8 cellular contexts compared by ENCODE assay signal in the genomic region with DNA sequence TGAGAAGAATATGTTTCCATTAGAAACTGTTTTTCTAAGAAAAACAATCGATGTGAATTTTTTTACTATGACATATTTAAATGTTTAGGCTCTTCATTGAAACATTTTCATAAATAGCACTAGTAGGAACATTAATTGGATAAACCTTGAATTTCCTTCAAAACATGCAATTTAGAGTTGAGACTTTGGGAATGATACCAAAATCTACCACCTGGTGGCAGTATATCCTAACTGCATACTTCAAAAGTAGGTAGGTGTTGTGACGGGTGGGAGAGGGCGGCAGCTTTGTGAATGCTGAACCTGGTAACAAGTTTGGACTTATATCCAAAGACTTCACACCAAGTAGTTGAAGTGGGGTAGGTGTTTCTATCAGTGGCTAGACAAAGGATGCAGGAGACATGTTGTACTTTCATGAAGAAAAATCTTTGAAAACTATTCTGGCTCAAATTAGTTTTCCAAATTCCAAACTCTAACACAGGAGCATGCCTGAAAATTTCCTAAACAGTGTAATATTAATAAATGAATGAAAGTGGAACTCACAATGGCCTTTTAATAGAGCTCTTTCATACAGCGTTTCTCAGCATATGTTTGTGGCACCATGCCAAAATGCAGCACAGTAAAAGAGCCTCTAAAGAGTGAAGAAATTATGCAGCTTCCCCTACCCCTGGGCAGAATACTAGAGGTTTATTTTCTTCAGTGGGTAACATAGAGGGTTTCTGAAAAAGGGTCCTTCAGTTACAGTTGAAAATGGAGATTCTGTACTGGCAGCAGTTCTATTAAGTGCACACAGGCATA.
DNase-seq lines count a peak whose midpoint lies in the region; ATAC-seq, FAIRE-seq and TF ChIP-seq lines count a peak whose summit lies in the region.

No MANE protein-coding gene starts in this region.

- CTCF ChIA-PET in SK-N-SH (lab: Yijun Ruan, JAX) = interaction anchor here (0.7 to 2.2 kb wide), 18 partner anchors 9 to 1056 kb away, joined by 3 to 23 read pairs (median 4); no protein-coding TSS in a partner anchor

- H3K4me2 ChIP-seq in SK-N-SH = no peak overlapping the region

- DNase-seq in SK-N-SH (peak; percentile 44), RPMI8226 (peak; percentile 76), bronchial epithelial cell (ENCODE audit: low read depth) (peak; percentile 57), left lung (no peak)
- DNase-seq in stimulated activated naive CD8-positive, alpha-beta T cell treated with anti-CD3 and anti-CD28 coated beads, Interleukin-15, Interleukin-2, amounts not matched to agents 100 U/mL and 50 U/mL, for 24 hours = peak; percentile 18

- no peaks in the 10 kb centered on the region for H3K9me2 ChIP-seq in SK-N-SH

- no peak overlapping the region for H3K9ac ChIP-seq in SK-N-SH

- TF ChIP-seq RAD21 in SK-N-SH (IDR thresholded peaks at IDR 0.05; ENCODE audit: low read length) (peak; percentile 77), Ishikawa (IDR thresholded peaks at IDR 0.05; ENCODE audit: low read depth) (peak; percentile 87)

- no peaks in the 10 kb centered on the region for H3K79me2 ChIP-seq in SK-N-SH (ENCODE audit: insufficient read depth)

- no peak for FAIRE-seq in bronchial epithelial cell (lab: Jason Lieb, UNC)

- H3K4me3 ChIP-seq in SK-N-SH (ENCODE audit: low read depth in 2 of 2, low read length in 1 of 2) = peak overlapping the region in 1 of 2 experiments; percentile 9; a peak in 1 of 4 replicates
- H3K4me3 ChIP-seq in bronchial epithelial cell (ENCODE audit: low read depth, low read length) = no peak overlapping the region
- no peak overlapping the region for H3K4me3 ChIP-seq in left lung

- H3K36me3 ChIP-seq in SK-N-SH (replicated peaks in 1 of 2; ENCODE audit: control insufficient read depth in 1 of 2, insufficient read depth in 2 of 2, low read length in 1 of 2) = no peaks in the 10 kb centered on the region
- no peaks in the 10 kb centered on the region for H3K36me3 ChIP-seq in bronchial epithelial cell (ENCODE audit: control insufficient read depth, insufficient read depth, low read length)
- no peaks in the 10 kb centered on the region for H3K36me3 ChIP-seq in left lung

- TF ChIP-seq CTCF in SK-N-SH (IDR thresholded peaks at IDR 0.05) (peak; percentile 95), bronchial epithelial cell (IDR thresholded peaks at IDR 0.05; ENCODE audit: insufficient read depth, low read length, severe bottlenecking) (peak; percentile 62), left lung (IDR thresholded peaks at IDR 0.05) (peak; percentile 63 to 73)

- TF ChIP-seq EP300 in SK-N-SH (IDR thresholded peaks at IDR 0.05; ENCODE audit: borderline replicate concordance in 1 of 2, low read depth in 1 of 2, low read length in 1 of 2) = no peak
- TF ChIP-seq EP300 in Ishikawa (IDR thresholded peaks at IDR 0.05; ENCODE audit: borderline replicate concordance) = no peak

- intact Hi-C loops in left lung (cut with DNase I) = no loop called here

- no peak overlapping the region for H3K27ac ChIP-seq in SK-N-SH (ENCODE audit: low read depth in 2 of 2, low read length in 1 of 2)
- H3K27ac ChIP-seq in left lung = no peak overlapping the region

- ATAC-seq in SK-N-SH treated with all-trans-retinoic acid at 6 μM for 48 hours (no peak), GM21619 (IDR thresholded peaks at IDR 0.05; ENCODE audit: unreplicated experiment) (peak; percentile 93), left lung (peak; percentile 84)
- no peak for ATAC-seq in stimulated activated naive CD8-positive, alpha-beta T cell treated with anti-CD3 and anti-CD28 coated beads, Interleukin-15, Interleukin-2, amounts not matched to agents 100 U/mL and 50 U/mL, for 24 hours

- H3K9me3 ChIP-seq in SK-N-SH (no peaks in the 10 kb centered on the region; the same call in 1 of the 2 replicates), left lung (no peaks in the 10 kb centered on the region)

- no peak overlapping the region for H2AFZ ChIP-seq in SK-N-SH (ENCODE audit: low read depth)

- H3K27me3 ChIP-seq in SK-N-SH (ENCODE audit: insufficient read depth) (no peaks in the 10 kb centered on the region), bronchial epithelial cell (ENCODE audit: control insufficient read depth, insufficient read depth, low read length) (no peaks in the 10 kb centered on the region), left lung (no peaks in the 10 kb centered on the region)

- POLR2A ChIA-PET in SK-N-SH (lab: Yijun Ruan, JAX) = no interaction called here

- H4K20me1 ChIP-seq in SK-N-SH (ENCODE audit: insufficient read depth) = no peaks in the 10 kb centered on the region

- WGBS in SK-N-SH (ENCODE audit: low lambda C conversion rate) = 0% methylated on average over 4 of the region's 4 CpGs

- H3F3A ChIP-seq in SK-N-SH (replicated peaks; ENCODE audit: insufficient read depth) = no peaks in the 10 kb centered on the region

- H3K4me1 ChIP-seq in SK-N-SH (ENCODE audit: control insufficient read depth in 1 of 2, insufficient read depth in 2 of 2, low read depth in 1 of 2, low read length in 1 of 2) (no peaks in the 10 kb centered on the region), left lung (no peaks in the 10 kb centered on the region)

TF ChIP-seq in SK-N-SH, 30 proteins besides CTCF, POLR2A, EP300 and RAD21:
- no peak for TF ChIP-seq MEF2A (IDR thresholded peaks at IDR 0.05; ENCODE audit: borderline replicate concordance, low read depth)
- TF ChIP-seq TCF12 (IDR thresholded peaks at IDR 0.05) = no peak
- no peak for TF ChIP-seq SIN3A (IDR thresholded peaks at IDR 0.05; ENCODE audit: borderline replicate concordance, low read depth, low read length)
- no peak for TF ChIP-seq ELF1 (IDR thresholded peaks at IDR 0.05)
- no peak for TF ChIP-seq TAF1 (IDR thresholded peaks at IDR 0.05; ENCODE audit: borderline replicate concordance, low read depth, low read length)
- no peak for TF ChIP-seq RFX5 (IDR thresholded peaks at IDR 0.05; ENCODE audit: low read length)
- no peak for TF ChIP-seq NFIC (IDR thresholded peaks at IDR 0.05; ENCODE audit: borderline replicate concordance)
- TF ChIP-seq SMC3 (IDR thresholded peaks at IDR 0.05; ENCODE audit: low read depth, low read length) = peak; percentile 49; the same call in 1 of the 2 replicates
TF ChIP-seq in SK-N-SH: peak in this region for 1.

TF ChIP-seq in SK-N-SH treated with all-trans-retinoic acid at 6 μM for 48 hours, 23 proteins besides CTCF, POLR2A, EP300 and RAD21 (continues in another document):
- no peak for TF ChIP-seq PATZ1 (CRISPR knock-in tag; IDR thresholded peaks at IDR 0.05; ENCODE audit: borderline replicate concordance)
- TF ChIP-seq CREB5 (CRISPR knock-in tag; IDR thresholded peaks at IDR 0.05; ENCODE audit: low read depth) = no peak
- TF ChIP-seq ZFP30 (CRISPR knock-in tag; IDR thresholded peaks at IDR 0.05) = no peak

TF ChIP-seq in Ishikawa, 13 proteins besides CTCF, POLR2A, EP300 and RAD21:
- TF ChIP-seq EGR1 (IDR thresholded peaks at IDR 0.05) (no peak), NFIC (IDR thresholded peaks at IDR 0.05) (0 out of 2 replicates have a peak, but pooled peaks have one; percentile 20), REST (IDR thresholded peaks at IDR 0.05; ENCODE audit: low read depth) (no peak)

Comparison
In these comparisons a context has a peak if more than half of its experiments do, and no peak if none do; other contexts are left out.
1. DNase-seq: peak in SK-N-SH (single experiment), RPMI8226 (single experiment), bronchial epithelial cell (single experiment) and stimulated activated naive CD8-positive, alpha-beta T cell treated with anti-CD3 and anti-CD28 coated beads, Interleukin-15, Interleukin-2, amounts not matched to agents 100 U/mL and 50 U/mL, for 24 hours (single experiment); none in left lung (0 of 2).
2. ATAC-seq: peak in GM21619 (single experiment) and left lung (single experiment); none in SK-N-SH treated with all-trans-retinoic acid at 6 μM for 48 hours (single experiment) and stimulated activated naive CD8-positive, alpha-beta T cell treated with anti-CD3 and anti-CD28 coated beads, Interleukin-15, Interleukin-2, amounts not matched to agents 100 U/mL and 50 U/mL, for 24 hours (single experiment).
3. Peak in every context shown above with its lines, with median percentiles within 50 percentile points of each other: CTCF ChIP-seq.